ENCODE assay signal across 18 cellular contexts in genomic region chr3:99903844-99904243, GRCh38.
DNase-seq lines count a peak whose midpoint lies in the region; ATAC-seq, FAIRE-seq and TF ChIP-seq lines count a peak whose summit lies in the region.
"Had no signal": no experiment of that assay in that cellular context is flagged by ENCODE, and none has a peak within 500 bp of the region (broad histone marks: within the 10 kb centered on the region; RNA-seq: fewer than 3 reads in every experiment).

No MANE protein-coding gene starts in this region.

- H3K4me1 ChIP-seq in SK-N-SH (ENCODE audit: control insufficient read depth in 1 of 2, insufficient read depth in 2 of 2, low read depth in 1 of 2, low read length in 1 of 2): peaks cover 13 to 28% of the 10 kb centered on the region in 2 experiments
- peaks cover 50% of the 10 kb centered on the region for H3K4me1 ChIP-seq in parathyroid adenoma
- H3K4me1 ChIP-seq in Caco-2: peaks cover 38% of the 10 kb centered on the region

- no peaks in the 10 kb centered on the region for H3K9me3 Mint-ChIP-seq in Caco-2 (ENCODE audit: unreplicated experiment)
- H3K9me3 Mint-ChIP-seq: H9 had no signal

- no peak overlapping the region for H2AFZ ChIP-seq in SK-N-SH (ENCODE audit: low read depth)
- H2AFZ ChIP-seq in parathyroid adenoma: peak overlapping the region; percentile 6

- peak overlapping the region; percentile 19 to 64; a peak in 3 of 4 replicates for H3K27ac ChIP-seq in SK-N-SH (ENCODE audit: low read depth in 2 of 2, low read length in 1 of 2)
- peak overlapping the region; percentile 52 for H3K27ac ChIP-seq in parathyroid adenoma
- H3K27ac ChIP-seq: C4-2B, SJCRH30 had no signal

- CTCF ChIA-PET in SK-N-SH (lab: Yijun Ruan, JAX): interaction anchor here (1.2 kb wide), 2 partner anchors 128 to 165 kb away, joined by 3 read pairs; no protein-coding TSS in a partner anchor
- CTCF ChIA-PET in Caco-2 (lab: Charles Lee): no interaction called here

- POLR2A ChIA-PET in SK-N-SH (lab: Yijun Ruan, JAX) (no interaction called here), Caco-2 (lab: Charles Lee) (no interaction called here)

- no peak overlapping the region for H3K27ac Mint-ChIP-seq in T-helper 17 cell
- no peak overlapping the region for H3K27ac Mint-ChIP-seq in Caco-2 (ENCODE audit: unreplicated experiment)
- H3K27ac Mint-ChIP-seq: H9 had no signal

- peaks cover 14% of the 10 kb centered on the region for H3F3A ChIP-seq in SK-N-SH (replicated peaks; ENCODE audit: insufficient read depth)

- H3K27me3 ChIP-seq in SK-N-SH (ENCODE audit: insufficient read depth) (no peaks in the 10 kb centered on the region), parathyroid adenoma (ENCODE audit: control insufficient read depth, insufficient read depth, low read length) (no peaks in the 10 kb centered on the region), Caco-2 (replicated peaks; ENCODE audit: control insufficient read depth, insufficient read depth, low read length) (no peaks in the 10 kb centered on the region)
- H3K27me3 ChIP-seq: SJCRH30 had no signal

- BruUV-seq in Caco-2 (replicated peaks; lab: Mats Ljungman, UMichigan): no TSS peak

- intact Hi-C loops in Caco-2 (cut with micrococcal nuclease; ENCODE audit: unreplicated experiment): no loop called here

- no peaks in the 10 kb centered on the region for H3K9me2 ChIP-seq in SK-N-SH

- H3K36me3 Mint-ChIP-seq in T-helper 17 cell (ENCODE audit: low read depth) (no peaks in the 10 kb centered on the region), Caco-2 (ENCODE audit: insufficient read depth, unreplicated experiment) (no peaks in the 10 kb centered on the region)

- H3K4me1 Mint-ChIP-seq in T-helper 17 cell (no peaks in the 10 kb centered on the region), Caco-2 (ENCODE audit: low read depth, unreplicated experiment) (peaks cover 37% of the 10 kb centered on the region)

- no peaks in the 10 kb centered on the region for H4K20me1 ChIP-seq in SK-N-SH (ENCODE audit: insufficient read depth)

- FAIRE-seq in H54 (lab: Jason Lieb, UNC): peak; percentile 11
- FAIRE-seq: GM12892 had no signal

- H3K9ac ChIP-seq in SK-N-SH (no peak overlapping the region), parathyroid adenoma (no peak overlapping the region)

- H3K4me2 ChIP-seq in SK-N-SH (no peak overlapping the region), parathyroid adenoma (ENCODE audit: low read length) (peak overlapping the region; percentile 34)

- H3K36me3 ChIP-seq in SK-N-SH (replicated peaks in 1 of 2; ENCODE audit: control insufficient read depth in 1 of 2, insufficient read depth in 2 of 2, low read length in 1 of 2) (no peaks in the 10 kb centered on the region), parathyroid adenoma (ENCODE audit: control insufficient read depth, insufficient read depth, low read length) (no peaks in the 10 kb centered on the region), Caco-2 (ENCODE audit: control insufficient read depth, insufficient read depth, low read length) (no peaks in the 10 kb centered on the region)
- H3K36me3 ChIP-seq: SJCRH30 had no signal

- no peak for ATAC-seq in T-helper 17 cell
- no peak for ATAC-seq in HG03108 (IDR thresholded peaks at IDR 0.05; ENCODE audit: unreplicated experiment)

- TF ChIP-seq EP300 in SK-N-SH (IDR thresholded peaks at IDR 0.05; ENCODE audit: borderline replicate concordance in 1 of 2, low read depth in 1 of 2, low read length in 1 of 2): peak in 1 of 2 experiments; percentile 66; a peak in 1 of 4 replicates

- DNase-seq in H54 (ENCODE audit: insufficient read length, low spot score): no peak
- peak; percentile 38 for DNase-seq in SK-N-SH
- peak; percentile 33 for DNase-seq in choroid plexus epithelial cell (ENCODE audit: low read depth)
- DNase-seq in T-helper 17 cell: no peak
- no peak for DNase-seq in effector CD8-positive, alpha-beta T cell (lab: John Stamatoyannopoulos, UW)
- DNase-seq in Caco-2: no peak
- DNase-seq: DMS 273 treated with DMSO at 0.1 percent for 48 hours, GF-D8, H9, NCI-H187 treated with DMSO at 0.1 percent for 48 hours, NCI-H345, NCI-H526 treated with DMSO at 0.1 percent for 48 hours, RPMI8226, SJCRH30 had no signal

- H3K4me3 Mint-ChIP-seq in T-helper 17 cell (no peak overlapping the region), Caco-2 (ENCODE audit: unreplicated experiment) (no peak overlapping the region)
- H3K4me3 Mint-ChIP-seq: H9 had no signal

- peaks cover 10% of the 10 kb centered on the region for H3K79me2 ChIP-seq in SK-N-SH (ENCODE audit: insufficient read depth)
- peaks cover 4% of the 10 kb centered on the region for H3K79me2 ChIP-seq in parathyroid adenoma

- TF ChIP-seq RAD21 in SK-N-SH (IDR thresholded peaks at IDR 0.05; ENCODE audit: low read length): no peak

- TF ChIP-seq CTCF in SK-N-SH (IDR thresholded peaks at IDR 0.05): no peak
- TF ChIP-seq CTCF in choroid plexus epithelial cell (conservative IDR thresholded peaks at IDR 0.05; ENCODE audit: low read depth, low read length): no peak
- TF ChIP-seq CTCF in parathyroid adenoma (IDR thresholded peaks at IDR 0.05): no peak
- TF ChIP-seq CTCF in Caco-2 (IDR thresholded peaks at IDR 0.05; ENCODE audit: insufficient read depth in 1 of 2, low read depth in 1 of 2, low read length in 1 of 2, severe bottlenecking in 1 of 2, unreplicated experiment in 1 of 2): no peak

- H3K4me3 ChIP-seq in SK-N-SH (ENCODE audit: low read depth in 2 of 2, low read length in 1 of 2): no peak overlapping the region
- no peak overlapping the region for H3K4me3 ChIP-seq in choroid plexus epithelial cell (ENCODE audit: low read depth, low read length)
- H3K4me3 ChIP-seq in parathyroid adenoma (ENCODE audit: low read depth, low read length): no peak overlapping the region
- no peak overlapping the region for H3K4me3 ChIP-seq in Caco-2 (ENCODE audit: low read depth, low read length)
- H3K4me3 ChIP-seq: SJCRH30 had no signal

- H3K9me3 ChIP-seq in SK-N-SH (no peaks in the 10 kb centered on the region), parathyroid adenoma (ENCODE audit: control insufficient read depth, low read length) (no peaks in the 10 kb centered on the region), T-helper 17 cell (ENCODE audit: control insufficient read depth, low read length, poor library complexity, severe bottlenecking) (no peaks in the 10 kb centered on the region), Caco-2 (no peaks in the 10 kb centered on the region)
- H3K9me3 ChIP-seq: SJCRH30 had no signal

- no peak for TF ChIP-seq POLR2A in H54 (IDR thresholded peaks at IDR 0.05; ENCODE audit: low read depth, low read length)

- no peaks in the 10 kb centered on the region for H3K27me3 Mint-ChIP-seq in T-helper 17 cell
- no peaks in the 10 kb centered on the region for H3K27me3 Mint-ChIP-seq in Caco-2 (ENCODE audit: insufficient read depth, unreplicated experiment)

- 49% methylated on average over 1 of the region's 1 CpG for WGBS in SK-N-SH (ENCODE audit: low lambda C conversion rate)

TF ChIP-seq in SK-N-SH, 30 proteins besides CTCF, POLR2A, EP300 and RAD21:
- TF ChIP-seq MEF2A (IDR thresholded peaks at IDR 0.05; ENCODE audit: borderline replicate concordance, low read depth) (no peak), YY1 (IDR thresholded peaks at IDR 0.05; ENCODE audit: low read depth) (no peak), TCF12 (IDR thresholded peaks at IDR 0.05) (peak; percentile 25; the same call in 1 of the 2 replicates), RCOR1 (IDR thresholded peaks at IDR 0.05; ENCODE audit: low read length) (peak; percentile 71), JUND (IDR thresholded peaks at IDR 0.05) (no peak), CHD2 (IDR thresholded peaks at IDR 0.05; ENCODE audit: low read length, partially characterized antibody) (peak; percentile 46), FOXJ3 (CRISPR knock-in tag; IDR thresholded peaks at IDR 0.05) (no peak), MXI1 (IDR thresholded peaks at IDR 0.05; ENCODE audit: low read depth, low read length) (no peak), FOXM1 (IDR thresholded peaks at IDR 0.05; ENCODE audit: low read depth) (no peak), TEAD4 (IDR thresholded peaks at IDR 0.05; ENCODE audit: borderline replicate concordance, insufficient read depth) (no peak), EZH2phosphoT487 (IDR thresholded peaks at IDR 0.05; ENCODE audit: borderline replicate concordance, low read depth) (no peak), NRF1 (IDR thresholded peaks at IDR 0.05; ENCODE audit: low read depth, low read length) (no peak), GATA2 (CRISPR knock-in tag; IDR thresholded peaks at IDR 0.05) (peak; percentile 53), ELF1 (IDR thresholded peaks at IDR 0.05) (no peak)
- TF ChIP-seq, protein P1, sequence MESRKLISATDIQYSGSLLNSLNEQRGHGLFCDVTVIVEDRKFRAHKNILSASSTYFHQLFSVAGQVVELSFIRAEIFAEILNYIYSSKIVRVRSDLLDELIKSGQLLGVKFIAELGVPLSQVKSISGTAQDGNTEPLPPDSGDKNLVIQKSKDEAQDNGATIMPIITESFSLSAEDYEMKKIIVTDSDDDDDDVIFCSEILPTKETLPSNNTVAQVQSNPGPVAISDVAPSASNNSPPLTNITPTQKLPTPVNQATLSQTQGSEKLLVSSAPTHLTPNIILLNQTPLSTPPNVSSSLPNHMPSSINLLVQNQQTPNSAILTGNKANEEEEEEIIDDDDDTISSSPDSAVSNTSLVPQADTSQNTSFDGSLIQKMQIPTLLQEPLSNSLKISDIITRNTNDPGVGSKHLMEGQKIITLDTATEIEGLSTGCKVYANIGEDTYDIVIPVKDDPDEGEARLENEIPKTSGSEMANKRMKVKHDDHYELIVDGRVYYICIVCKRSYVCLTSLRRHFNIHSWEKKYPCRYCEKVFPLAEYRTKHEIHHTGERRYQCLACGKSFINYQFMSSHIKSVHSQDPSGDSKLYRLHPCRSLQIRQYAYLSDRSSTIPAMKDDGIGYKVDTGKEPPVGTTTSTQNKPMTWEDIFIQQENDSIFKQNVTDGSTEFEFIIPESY (IDR thresholded peaks at IDR 0.05; ENCODE audit: borderline replicate concordance, low read depth): no peak
TF ChIP-seq in SK-N-SH: peak in this region for 4.

Comparison
In these comparisons a context has a peak if more than half of its experiments do, and no peak if none do; other contexts are left out.
1. DNase-seq: peak in SK-N-SH (single experiment) and choroid plexus epithelial cell (single experiment); none in H54 (single experiment), T-helper 17 cell (0 of 3), effector CD8-positive, alpha-beta T cell (single experiment) and Caco-2 (0 of 2).